In the genomic region with DNA sequence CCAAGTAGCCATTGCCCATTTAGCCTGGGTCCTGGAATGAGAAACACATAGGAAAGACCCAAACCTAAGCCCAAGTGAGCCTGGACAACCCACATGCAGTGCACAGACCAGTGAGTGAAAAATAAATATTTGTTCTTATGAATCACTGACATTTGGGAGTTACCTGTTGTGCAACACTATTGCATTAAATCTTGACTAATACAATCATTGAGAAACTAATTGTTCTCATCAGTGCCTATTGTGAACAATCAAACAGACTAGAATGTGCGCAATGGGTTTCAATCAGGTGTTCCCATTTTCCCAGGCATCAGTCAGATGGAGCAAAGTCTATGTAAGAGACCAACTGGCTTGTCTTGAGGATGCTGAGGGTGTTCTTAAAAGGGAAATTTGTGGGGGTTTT, we compare ENCODE assay signal across 1 cellular context.
TF ChIP-seq lines count a peak whose summit lies in the region.

No MANE protein-coding gene starts in this region.

TF ChIP-seq in SK-N-SH treated with all-trans-retinoic acid at 6 μM for 48 hours, 23 proteins besides CTCF, POLR2A, EP300 and RAD21:
- TF ChIP-seq ZFP3 (CRISPR knock-in tag; IDR thresholded peaks at IDR 0.05): no peak
- no peak for TF ChIP-seq TCF4 (CRISPR knock-in tag; IDR thresholded peaks at IDR 0.05; ENCODE audit: borderline replicate concordance)
- TF ChIP-seq PPARA (CRISPR knock-in tag; IDR thresholded peaks at IDR 0.05; ENCODE audit: borderline replicate concordance): no peak
- TF ChIP-seq TOX (CRISPR knock-in tag; IDR thresholded peaks at IDR 0.05; ENCODE audit: borderline replicate concordance): no peak
- TF ChIP-seq ZNF8 (CRISPR knock-in tag; IDR thresholded peaks at IDR 0.05): no peak
- no peak for TF ChIP-seq BACH2 (CRISPR knock-in tag; IDR thresholded peaks at IDR 0.05; ENCODE audit: borderline replicate concordance)
- no peak for TF ChIP-seq ZFP30 (CRISPR knock-in tag; IDR thresholded peaks at IDR 0.05)
- no peak for TF ChIP-seq ISL1 (CRISPR knock-in tag; IDR thresholded peaks at IDR 0.05)
- TF ChIP-seq, protein P1, sequence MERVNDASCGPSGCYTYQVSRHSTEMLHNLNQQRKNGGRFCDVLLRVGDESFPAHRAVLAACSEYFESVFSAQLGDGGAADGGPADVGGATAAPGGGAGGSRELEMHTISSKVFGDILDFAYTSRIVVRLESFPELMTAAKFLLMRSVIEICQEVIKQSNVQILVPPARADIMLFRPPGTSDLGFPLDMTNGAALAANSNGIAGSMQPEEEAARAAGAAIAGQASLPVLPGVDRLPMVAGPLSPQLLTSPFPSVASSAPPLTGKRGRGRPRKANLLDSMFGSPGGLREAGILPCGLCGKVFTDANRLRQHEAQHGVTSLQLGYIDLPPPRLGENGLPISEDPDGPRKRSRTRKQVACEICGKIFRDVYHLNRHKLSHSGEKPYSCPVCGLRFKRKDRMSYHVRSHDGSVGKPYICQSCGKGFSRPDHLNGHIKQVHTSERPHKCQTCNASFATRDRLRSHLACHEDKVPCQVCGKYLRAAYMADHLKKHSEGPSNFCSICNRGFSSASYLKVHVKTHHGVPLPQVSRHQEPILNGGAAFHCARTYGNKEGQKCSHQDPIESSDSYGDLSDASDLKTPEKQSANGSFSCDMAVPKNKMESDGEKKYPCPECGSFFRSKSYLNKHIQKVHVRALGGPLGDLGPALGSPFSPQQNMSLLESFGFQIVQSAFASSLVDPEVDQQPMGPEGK (CRISPR knock-in tag; IDR thresholded peaks at IDR 0.05; ENCODE audit: borderline replicate concordance): no peak
- TF ChIP-seq OSR1 (CRISPR knock-in tag; IDR thresholded peaks at IDR 0.05): no peak
- no peak for TF ChIP-seq CSDC2 (CRISPR knock-in tag; IDR thresholded peaks at IDR 0.05)
- no peak for TF ChIP-seq SNAI2 (CRISPR knock-in tag; IDR thresholded peaks at IDR 0.05)
- TF ChIP-seq ZNF70 (CRISPR knock-in tag; IDR thresholded peaks at IDR 0.05): no peak
- TF ChIP-seq, protein P2, sequence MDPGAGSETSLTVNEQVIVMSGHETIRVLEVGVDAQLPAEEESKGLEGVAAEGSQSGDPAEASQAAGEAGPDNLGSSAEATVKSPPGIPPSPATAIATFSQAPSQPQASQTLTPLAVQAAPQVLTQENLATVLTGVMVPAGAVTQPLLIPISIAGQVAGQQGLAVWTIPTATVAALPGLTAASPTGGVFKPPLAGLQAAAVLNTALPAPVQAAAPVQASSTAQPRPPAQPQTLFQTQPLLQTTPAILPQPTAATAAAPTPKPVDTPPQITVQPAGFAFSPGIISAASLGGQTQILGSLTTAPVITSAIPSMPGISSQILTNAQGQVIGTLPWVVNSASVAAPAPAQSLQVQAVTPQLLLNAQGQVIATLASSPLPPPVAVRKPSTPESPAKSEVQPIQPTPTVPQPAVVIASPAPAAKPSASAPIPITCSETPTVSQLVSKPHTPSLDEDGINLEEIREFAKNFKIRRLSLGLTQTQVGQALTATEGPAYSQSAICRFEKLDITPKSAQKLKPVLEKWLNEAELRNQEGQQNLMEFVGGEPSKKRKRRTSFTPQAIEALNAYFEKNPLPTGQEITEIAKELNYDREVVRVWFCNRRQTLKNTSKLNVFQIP (CRISPR knock-in tag; IDR thresholded peaks at IDR 0.05; ENCODE audit: borderline replicate concordance, low read depth): no peak
- TF ChIP-seq, protein P3, sequence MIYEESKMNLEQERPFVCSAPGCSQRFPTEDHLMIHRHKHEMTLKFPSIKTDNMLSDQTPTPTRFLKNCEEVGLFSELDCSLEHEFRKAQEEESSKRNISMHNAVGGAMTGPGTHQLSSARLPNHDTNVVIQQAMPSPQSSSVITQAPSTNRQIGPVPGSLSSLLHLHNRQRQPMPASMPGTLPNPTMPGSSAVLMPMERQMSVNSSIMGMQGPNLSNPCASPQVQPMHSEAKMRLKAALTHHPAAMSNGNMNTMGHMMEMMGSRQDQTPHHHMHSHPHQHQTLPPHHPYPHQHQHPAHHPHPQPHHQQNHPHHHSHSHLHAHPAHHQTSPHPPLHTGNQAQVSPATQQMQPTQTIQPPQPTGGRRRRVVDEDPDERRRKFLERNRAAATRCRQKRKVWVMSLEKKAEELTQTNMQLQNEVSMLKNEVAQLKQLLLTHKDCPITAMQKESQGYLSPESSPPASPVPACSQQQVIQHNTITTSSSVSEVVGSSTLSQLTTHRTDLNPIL (CRISPR knock-in tag; IDR thresholded peaks at IDR 0.05; ENCODE audit: low read depth): no peak
